Comparison of ENCODE assay signal across 8 cellular contexts in genomic region chr17:62703269-62703775, GRCh38.
DNase-seq lines count a peak whose midpoint lies in the region; ATAC-seq and TF ChIP-seq lines count a peak whose summit lies in the region.

No MANE protein-coding gene starts in this region.

- no peaks in the 10 kb centered on the region for H3K79me2 ChIP-seq in PC-3 (ENCODE audit: low read length)

- H3K9me3 Mint-ChIP-seq in endodermal cell (peaks cover 11% of the 10 kb centered on the region), osteocyte (ENCODE audit: unreplicated experiment) (no peaks in the 10 kb centered on the region)

- H3K4me1 Mint-ChIP-seq in endodermal cell = peaks cover 24% of the 10 kb centered on the region
- H3K4me1 Mint-ChIP-seq in osteocyte (ENCODE audit: unreplicated experiment) = peaks cover 33% of the 10 kb centered on the region

- H3K27ac Mint-ChIP-seq in endodermal cell = no peak overlapping the region
- H3K27ac Mint-ChIP-seq in osteocyte (ENCODE audit: unreplicated experiment) = no peak overlapping the region

- no peak for TF ChIP-seq CTCF in right atrium auricular region (IDR thresholded peaks at IDR 0.05)
- no peak for TF ChIP-seq CTCF in PC-3 (conservative IDR thresholded peaks at IDR 0.05; ENCODE audit: low read depth, low read length)
- no peak for TF ChIP-seq CTCF in endodermal cell (conservative IDR thresholded peaks at IDR 0.05)
- no peak for TF ChIP-seq CTCF in osteocyte (IDR thresholded peaks at IDR 0.05)

- ATAC-seq in Right ventricle myocardium superior (ENCODE audit: poor library complexity) = no peak
- ATAC-seq in PC-3 = peak; percentile 81
- no peak for ATAC-seq in HG03045 (IDR thresholded peaks at IDR 0.05; ENCODE audit: unreplicated experiment)

- H3K9ac ChIP-seq in PC-3 (ENCODE audit: low read length) = peak overlapping the region; percentile 96
- H3K9ac ChIP-seq in endodermal cell (ENCODE audit: extremely low read depth, low read length, poor library complexity, severe bottlenecking) = no peak overlapping the region

- H3K36me3 ChIP-seq in right atrium auricular region (no peaks in the 10 kb centered on the region), PC-3 (ENCODE audit: low read depth, low read length) (no peaks in the 10 kb centered on the region), endodermal cell (ENCODE audit: control insufficient read depth, insufficient read depth, low read length) (no peaks in the 10 kb centered on the region)

- no peaks in the 10 kb centered on the region for H3F3A ChIP-seq in PC-3 (ENCODE audit: low read length, unreplicated experiment)

- WGBS in endodermal cell (ENCODE audit: insufficient coverage in 1 of 2, insufficient read length in 1 of 2), 2 experiments = 60 to 67% methylated on average over 3 to 16 of the region's 16 CpGs

- no peaks in the 10 kb centered on the region for H4K20me1 ChIP-seq in PC-3 (ENCODE audit: low read length)

- CTCF ChIA-PET in PC-3 (lab: Charles Lee) = interaction anchor here (0.5 to 1.0 kb wide), 5 partner anchors 35 to 703 kb away, joined by 3 to 6 read pairs (median 4); no protein-coding TSS in a partner anchor

- intact Hi-C loops in Right ventricle myocardium superior (cut with DNase I) = loop anchor here (5.0 to 10.0 kb wide), 2 partner anchors 264 to 701 kb away; partner anchors contain the start of gene TANC2
- intact Hi-C loops in PC-3 (cut with micrococcal nuclease) = loop anchor here (1.0 to 2.0 kb wide), 4 partner anchors 185 to 703 kb away; no protein-coding TSS in a partner anchor

- no peaks in the 10 kb centered on the region for H3K9me2 ChIP-seq in PC-3 (replicated peaks; ENCODE audit: low read length)

- H3K4me2 ChIP-seq in PC-3 (ENCODE audit: low read length) = peak overlapping the region; percentile 83

- peak overlapping the region; percentile 69 for H2AFZ ChIP-seq in PC-3 (ENCODE audit: low read length)

- no peak overlapping the region for H3K27ac ChIP-seq in right atrium auricular region
- peak overlapping the region; percentile 84 for H3K27ac ChIP-seq in PC-3 (ENCODE audit: low read length)
- H3K27ac ChIP-seq in endodermal cell (ENCODE audit: low read depth, low read length) = no peak overlapping the region

- H3K4me3 ChIP-seq in right atrium auricular region = peak overlapping the region in 1 of 2 donors; percentile 72
- peak overlapping the region; percentile 73 for H3K4me3 ChIP-seq in PC-3 (ENCODE audit: low read length)
- H3K4me3 ChIP-seq in endodermal cell (ENCODE audit: low read length) = no peak overlapping the region

- H3K27me3 ChIP-seq in right atrium auricular region = no peaks in the 10 kb centered on the region
- H3K27me3 ChIP-seq in PC-3 (ENCODE audit: low read length) = no peaks in the 10 kb centered on the region
- peaks cover 10% of the 10 kb centered on the region for H3K27me3 ChIP-seq in endodermal cell (ENCODE audit: control insufficient read depth, insufficient read depth, low read length, poor library complexity, severe bottlenecking)

- POLR2A ChIA-PET in PC-3 (lab: Charles Lee; ENCODE audit: unreplicated experiment) = no interaction called here

- no TSS peak for BruUV-seq in PC-3 (replicated peaks; lab: Mats Ljungman, UMichigan)

- H3K4me1 ChIP-seq in right atrium auricular region (peaks cover 0 to 27% of the 10 kb centered on the region in 2 donors), PC-3 (ENCODE audit: insufficient read depth, low read length) (peaks cover 29% of the 10 kb centered on the region), endodermal cell (ENCODE audit: control insufficient read depth, insufficient read depth, low read length) (peaks cover 9% of the 10 kb centered on the region)

- peak overlapping the region; percentile 78 for H3K4me3 Mint-ChIP-seq in endodermal cell
- H3K4me3 Mint-ChIP-seq in osteocyte (ENCODE audit: unreplicated experiment) = peak overlapping the region; percentile 61

- peaks cover 31% of the 10 kb centered on the region for H3K27me3 Mint-ChIP-seq in endodermal cell (ENCODE audit: insufficient read depth)
- H3K27me3 Mint-ChIP-seq in osteocyte (ENCODE audit: unreplicated experiment) = no peaks in the 10 kb centered on the region

- H3K9me3 ChIP-seq in right atrium auricular region = no peaks in the 10 kb centered on the region
- 0 out of 2 replicates have a peak, but pooled peaks cover under 1% of the 10 kb centered on the region for H3K9me3 ChIP-seq in PC-3 (ENCODE audit: low read length)
- H3K9me3 ChIP-seq in endodermal cell (ENCODE audit: control insufficient read depth, low read length) = peaks cover 2% of the 10 kb centered on the region

- peak; percentile 57 for DNase-seq in Right ventricle myocardium superior
- DNase-seq in right atrium auricular region (ENCODE audit: low spot score) = no peak
- peak; percentile 97 for DNase-seq in PC-3
- no peak for DNase-seq in endodermal cell
- no peak for DNase-seq in osteocyte (ENCODE audit: extremely low spot score, unreplicated experiment)
- no peak for DNase-seq in OCI-M1 (lab: John Stamatoyannopoulos, UW)
- DNase-seq in OCI-M2 (lab: John Stamatoyannopoulos, UW; ENCODE audit: unreplicated experiment) = no peak

- H3K36me3 Mint-ChIP-seq in endodermal cell (ENCODE audit: low read depth) (peaks cover 3% of the 10 kb centered on the region), osteocyte (ENCODE audit: unreplicated experiment) (no peaks in the 10 kb centered on the region)

Comparison
In these comparisons a context has a peak if more than half of its experiments do, and no peak if none do; other contexts are left out.
1. DNase-seq: peak in Right ventricle myocardium superior (single experiment) and PC-3 (single experiment); none in right atrium auricular region (single experiment), endodermal cell (single experiment), osteocyte (single experiment), OCI-M1 (single experiment) and OCI-M2 (single experiment).